In the genomic region with DNA sequence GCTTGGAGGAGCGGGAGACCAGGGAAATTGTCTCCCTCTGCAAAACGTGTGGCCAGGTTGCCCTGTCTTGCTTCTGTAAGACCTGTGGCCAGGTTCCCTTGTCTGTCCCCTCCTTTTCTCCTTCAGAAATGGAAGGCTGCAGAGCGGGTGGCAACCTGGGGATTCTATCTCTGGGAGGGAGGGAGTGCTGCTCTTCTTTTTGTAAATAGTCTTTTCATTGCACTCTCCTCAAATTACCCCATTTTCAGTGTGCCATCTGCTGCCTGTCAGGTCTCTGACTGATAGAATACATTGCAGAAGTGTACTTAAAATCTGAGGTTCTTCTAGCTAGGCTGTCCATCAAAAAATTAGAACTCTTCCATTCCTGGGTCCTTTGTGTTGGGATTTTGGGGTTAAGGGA, we compare ENCODE assay signal across 22 cellular contexts.
DNase-seq lines count a peak whose midpoint lies in the region; ATAC-seq and TF ChIP-seq lines count a peak whose summit lies in the region.
"Had no signal": no experiment of that assay in that cellular context is flagged by ENCODE, and none has a peak within 500 bp of the region (broad histone marks: within the 10 kb centered on the region; RNA-seq: fewer than 3 reads in every experiment).

No MANE protein-coding gene starts in this region.

- H3K36me3 ChIP-seq in neural progenitor cell (no peaks in the 10 kb centered on the region), PC-9 (ENCODE audit: low read depth) (no peaks in the 10 kb centered on the region)
- H3K36me3 ChIP-seq: BLaER1, MG63, Peyer's patch had no signal

- DNase-seq in NCI-H1694 (lab: John Stamatoyannopoulos, UW) = peak; percentile 72
- peak; percentile 86 for DNase-seq in NCI-H2171 treated with DMSO at 0.1 percent for 48 hours (lab: John Stamatoyannopoulos, UW)
- DNase-seq in NCI-H69 (lab: John Stamatoyannopoulos, UW) = peak; percentile 10
- DNase-seq in neural progenitor cell (ENCODE audit: low spot score) = no peak
- DNase-seq in PC-9 = no peak
- no peak for DNase-seq in UCSD-AML1 (lab: John Stamatoyannopoulos, UW; ENCODE audit: unreplicated experiment)
- no peak for DNase-seq in NCI-H1105 treated with DMSO at 0.1 percent for 48 hours (lab: John Stamatoyannopoulos, UW)
- DNase-seq: Caco-2; CD4-positive, alpha-beta T cell; DMS153; GDM1; Kasumi-1; MG63; NCI-H146; NCI-H226; NCI-H748 treated with DMSO at 0.1 percent for 48 hours; Peyer's patch; T-cell had no signal

- no peak for ATAC-seq in GM19467 (IDR thresholded peaks at IDR 0.05; ENCODE audit: unreplicated experiment)
- ATAC-seq: SK-N-SH treated with all-trans-retinoic acid at 6 μM for 48 hours, T-cell had no signal

- TF ChIP-seq CTCF in neural progenitor cell (IDR thresholded peaks at IDR 0.05) = no peak
- TF ChIP-seq CTCF in PC-9 (conservative IDR thresholded peaks at IDR 0.05) = no peak

- no peaks in the 10 kb centered on the region for H3F3A ChIP-seq in neural progenitor cell (ENCODE audit: low read depth)
- H3F3A ChIP-seq in PC-9 (ENCODE audit: insufficient read depth, low read depth) = no peaks in the 10 kb centered on the region

- H2AFZ ChIP-seq in neural progenitor cell (replicated peaks) (peak overlapping the region; percentile 29), PC-9 (no peak overlapping the region)

- H3K9ac ChIP-seq in neural progenitor cell = no peak overlapping the region
- H3K9ac ChIP-seq: BLaER1 had no signal

- no peak overlapping the region for H3K27ac Mint-ChIP-seq in neural progenitor cell
- H3K27ac Mint-ChIP-seq: CD4-positive, alpha-beta T cell; T-cell; T-helper 2 cell treated with Interferon-gamma antibody and Interleukin-4, amounts not matched to agents 5 μg/mL and 100 μg/mL, for 36 hours had no signal

- H3K36me3 Mint-ChIP-seq in neural progenitor cell = no peaks in the 10 kb centered on the region
- H3K36me3 Mint-ChIP-seq: T-cell had no signal

- CTCF ChIA-PET in PC-9 (lab: Charles Lee) = no interaction called here

- H3K9me3 ChIP-seq in neural progenitor cell (ENCODE audit: low read depth) (no peaks in the 10 kb centered on the region), PC-9 (ENCODE audit: insufficient read depth, low read depth) (no peaks in the 10 kb centered on the region)
- H3K9me3 ChIP-seq: Caco-2, MG63, Peyer's patch had no signal

- H3K27ac ChIP-seq in neural progenitor cell = no peak overlapping the region
- H3K27ac ChIP-seq in PC-9 = no peak overlapping the region
- H3K27ac ChIP-seq: BLaER1, Peyer's patch had no signal

- H3K27me3 Mint-ChIP-seq in neural progenitor cell (ENCODE audit: insufficient read depth, low read depth) = peaks cover 2% of the 10 kb centered on the region
- H3K27me3 Mint-ChIP-seq: CD4-positive, alpha-beta T cell; T-cell had no signal

- H3K4me1 Mint-ChIP-seq in neural progenitor cell = peaks cover 11% of the 10 kb centered on the region
- H3K4me1 Mint-ChIP-seq: T-cell had no signal

- no peak overlapping the region for H3K4me3 Mint-ChIP-seq in neural progenitor cell
- H3K4me3 Mint-ChIP-seq: CD4-positive, alpha-beta T cell; T-cell; T-helper 2 cell treated with Interferon-gamma antibody and Interleukin-4, amounts not matched to agents 5 μg/mL and 100 μg/mL, for 36 hours had no signal

- H3K9me2 ChIP-seq in PC-9 (ENCODE audit: insufficient read depth) = no peaks in the 10 kb centered on the region; the same call in 1 of the 2 replicates

- H4K20me1 ChIP-seq in neural progenitor cell (ENCODE audit: low read depth) = no peaks in the 10 kb centered on the region
- H4K20me1 ChIP-seq in PC-9 (ENCODE audit: insufficient read depth) = no peaks in the 10 kb centered on the region
- H4K20me1 ChIP-seq: BLaER1 had no signal

- no TSS peak for BruUV-seq in PC-9 (replicated peaks; lab: Mats Ljungman, UMichigan)

- H3K79me2 ChIP-seq in neural progenitor cell (ENCODE audit: low read depth) = no peaks in the 10 kb centered on the region
- H3K79me2 ChIP-seq in PC-9 (ENCODE audit: low read depth) = no peaks in the 10 kb centered on the region

- no peaks in the 10 kb centered on the region for H3K27me3 ChIP-seq in neural progenitor cell
- H3K27me3 ChIP-seq in PC-9 (ENCODE audit: insufficient read depth, low read depth) = no peaks in the 10 kb centered on the region
- H3K27me3 ChIP-seq: BLaER1, MG63, Peyer's patch had no signal

- POLR2A ChIA-PET in PC-9 (lab: Charles Lee; ENCODE audit: unreplicated experiment) = no interaction called here

- no peak overlapping the region for H3K4me3 ChIP-seq in neural progenitor cell
- no peak overlapping the region for H3K4me3 ChIP-seq in PC-9
- H3K4me3 ChIP-seq: BLaER1, MG63, Peyer's patch had no signal

- peaks cover 9% of the 10 kb centered on the region for H3K4me1 ChIP-seq in neural progenitor cell
- H3K4me1 ChIP-seq in PC-9 (replicated peaks; ENCODE audit: insufficient read depth) = no peaks in the 10 kb centered on the region
- H3K4me1 ChIP-seq: BLaER1, Caco-2, Peyer's patch had no signal

- intact Hi-C loops in PC-9 (cut with micrococcal nuclease; ENCODE audit: unreplicated experiment) = no loop called here

- H3K9me3 Mint-ChIP-seq in neural progenitor cell = peaks cover 10% of the 10 kb centered on the region
- H3K9me3 Mint-ChIP-seq: CD4-positive, alpha-beta T cell; T-helper 2 cell treated with Interferon-gamma antibody and Interleukin-4, amounts not matched to agents 5 μg/mL and 100 μg/mL, for 36 hours had no signal

- H3K4me2 ChIP-seq in neural progenitor cell (no peak overlapping the region), PC-9 (no peak overlapping the region)
- H3K4me2 ChIP-seq: BLaER1 had no signal

Comparison
In these comparisons a context has a peak if more than half of its experiments do, and no peak if none do; other contexts are left out.
1. DNase-seq: peak in NCI-H1694 (single experiment), NCI-H2171 treated with DMSO at 0.1 percent for 48 hours (single experiment) and NCI-H69 (single experiment); none in neural progenitor cell (single experiment), PC-9 (0 of 2), UCSD-AML1 (single experiment) and NCI-H1105 treated with DMSO at 0.1 percent for 48 hours (single experiment).